ENCODE assay signal across 14 cellular contexts in genomic region chr9:127278372-127278771, GRCh38. TPM values are rescaled to one million over a fixed set of nuclear protein-coding genes. Genes with fewer than 3 reads are reported as not detected.
DNase-seq lines count a peak whose midpoint lies in the region; ATAC-seq, FAIRE-seq and TF ChIP-seq lines count a peak whose summit lies in the region.
"Had no signal": no experiment of that assay in that cellular context is flagged by ENCODE, and none has a peak within 500 bp of the region (broad histone marks: within the 10 kb centered on the region; RNA-seq: fewer than 3 reads in every experiment).

No MANE protein-coding gene starts in this region.

- no peaks in the 10 kb centered on the region for H4K20me1 ChIP-seq in K562 (replicated peaks; ENCODE audit: control insufficient read depth, insufficient read depth, low read length)
- H4K20me1 ChIP-seq: BLaER1 had no signal

- no peak overlapping the region for H3K4me2 ChIP-seq in K562 (ENCODE audit: insufficient read depth, low read length)
- H3K4me2 ChIP-seq: BLaER1 had no signal

- DNase-seq in D721Med (ENCODE audit: insufficient read length, low spot score) (no peak), H54 (ENCODE audit: insufficient read length, low spot score) (no peak), K562 (ENCODE audit: extremely low read depth in 1 of 4, low spot score in 3 of 4) (no peak), kidney tubule cell (ENCODE audit: low spot score) (peak; percentile 57), small intestine (no peak), hepatic stellate cell (ENCODE audit: low spot score) (no peak), dedifferentiated amniotic fluid mesenchymal stem cell (ENCODE audit: extremely low spot score) (no peak)
- DNase-seq: CD8-positive, alpha-beta memory T cell; HCEC 1CT; Kasumi-1; NCI-H2029; NCI-H774; SIG-M5 had no signal

- H3K79me2 ChIP-seq in K562 (ENCODE audit: control insufficient read depth, insufficient read depth, low read length) = no peaks in the 10 kb centered on the region

- TF ChIP-seq RAD21 in K562 (CRISPR knock-in tag; conservative IDR thresholded peaks at IDR 0.05 in 1 of 2, IDR thresholded peaks at IDR 0.05 in 1 of 2) = no peak

- TF ChIP-seq POLR2A in H54 (IDR thresholded peaks at IDR 0.05; ENCODE audit: low read depth, low read length) (no peak), K562 (conservative IDR thresholded peaks at IDR 0.05) (no peak)

- H3K9me3 ChIP-seq in K562 (replicated peaks; ENCODE audit: control insufficient read depth, insufficient read depth, low read depth, low read length) (no peaks in the 10 kb centered on the region), small intestine (ENCODE audit: control insufficient read depth, low read depth) (no peaks in the 10 kb centered on the region)
- H3K9me3 ChIP-seq: BLaER1 had no signal

- TF ChIP-seq EP300 in K562 (IDR thresholded peaks at IDR 0.05; ENCODE audit: low read length) = no peak

- no peak overlapping the region for H3K9ac ChIP-seq in K562 (ENCODE audit: insufficient read depth in 1 of 2, low read depth in 2 of 2, low read length in 2 of 2)
- H3K9ac ChIP-seq: BLaER1 had no signal

- WGBS in K562 (ENCODE audit: insufficient coverage, low coverage, missing lambda C conversion rate) = 3% methylated on average over 2 of the region's 2 CpGs
- WGBS in small intestine, 3 donors = 72 to 92% (median 91%) methylated on average over 2 of the region's 2 CpGs

- H3K27me3 ChIP-seq in K562 (ENCODE audit: control insufficient read depth in 2 of 2, insufficient read depth in 2 of 2, low read length in 2 of 2) (peaks cover 0 to 9% of the 10 kb centered on the region in 2 experiments; a peak in 2 of 5 replicates), small intestine (ENCODE audit: control insufficient read depth in 2 of 2, insufficient read depth in 2 of 2, low read length in 2 of 2) (no peaks in the 10 kb centered on the region)
- H3K27me3 ChIP-seq: BLaER1 had no signal

- TF ChIP-seq CTCF in D721Med (IDR thresholded peaks at IDR 0.05; ENCODE audit: insufficient read depth, missing control alignments) = no peak
- TF ChIP-seq CTCF in K562 (IDR thresholded peaks at IDR 0.05 in 2 of 3, conservative IDR thresholded peaks at IDR 0.05 in 1 of 3; ENCODE audit: insufficient read depth in 2 of 3, low read depth in 1 of 3, low read length in 3 of 3) = no peak

- no peaks in the 10 kb centered on the region for H3K4me1 ChIP-seq in K562 (replicated peaks in 1 of 2; ENCODE audit: control insufficient read depth in 2 of 2, insufficient read depth in 2 of 2, low read length in 2 of 2)
- H3K4me1 ChIP-seq in small intestine (ENCODE audit: control insufficient read depth in 2 of 2, insufficient read depth in 1 of 2, low read depth in 1 of 2, low read length in 1 of 2) = no peaks in the 10 kb centered on the region
- H3K4me1 ChIP-seq: BLaER1 had no signal

- POLR2A ChIA-PET in K562 (lab: Yijun Ruan, JAX) = no interaction called here

- H2AFZ ChIP-seq in K562 (ENCODE audit: low read depth, low read length) = no peak overlapping the region

- H3K9me1 ChIP-seq in K562 (ENCODE audit: control insufficient read depth, insufficient read depth, low read length) = no peaks in the 10 kb centered on the region

- BruUV-seq in K562 (replicated peaks; lab: Mats Ljungman, UMichigan) = no TSS peak

- H3K4me3 ChIP-seq in K562 (no peak overlapping the region), small intestine (ENCODE audit: low read depth in 1 of 2, low read length in 2 of 2) (no peak overlapping the region)
- H3K4me3 ChIP-seq: BLaER1 had no signal

- intact Hi-C loops in K562 (cut with micrococcal nuclease) = no loop called here

- in situ Hi-C loops in K562 (cut with MboI) = no loop called here

- H3K27ac ChIP-seq in K562 (ENCODE audit: extremely low read depth, low read depth, low read length) (no peak overlapping the region), small intestine (ENCODE audit: low read depth in 1 of 2, low read length in 1 of 2) (no peak overlapping the region)
- H3K27ac ChIP-seq: BLaER1 had no signal

- no peaks in the 10 kb centered on the region for H3K36me3 ChIP-seq in K562 (ENCODE audit: control insufficient read depth, insufficient read depth, low read length)
- no peaks in the 10 kb centered on the region for H3K36me3 ChIP-seq in small intestine (ENCODE audit: control insufficient read depth in 2 of 2, insufficient read depth in 2 of 2, low read length in 2 of 2)
- H3K36me3 ChIP-seq: BLaER1 had no signal

- CTCF ChIA-PET in K562 (lab: Yijun Ruan, JAX; ENCODE audit: low intra/inter-chr PET ratio) = no interaction called here

- FAIRE-seq in D721Med (lab: Jason Lieb, UNC) = peak; percentile 32
- peak; percentile 43 for FAIRE-seq in H54 (lab: Jason Lieb, UNC)
- no peak for FAIRE-seq in K562 (lab: Jason Lieb, UNC)
- FAIRE-seq in small intestine (lab: Jason Lieb, UNC) = no peak

- ATAC-seq in K562 = no peak

TF ChIP-seq in K562, 482 proteins besides CTCF, POLR2A, EP300 and RAD21:
- TF ChIP-seq PRMT5 (CRISPR knock-in tag; IDR thresholded peaks at IDR 0.05) = no peak
- TF ChIP-seq JUND (IDR thresholded peaks at IDR 0.05; ENCODE audit: borderline replicate concordance, low read depth, low read length) = 0 out of 2 replicates have a peak, but pooled peaks have one; percentile 8
- no peak for TF ChIP-seq JUND (tag; IDR thresholded peaks at IDR 0.05; ENCODE audit: borderline replicate concordance, low read depth, low read length)
- 0 out of 2 replicates have a peak, but pooled peaks have one; percentile 31 for TF ChIP-seq FOSL1 (tag; conservative IDR thresholded peaks at IDR 0.05)

RNA-seq across cellular contexts. Expression of gene GARNL3, which starts 13.8 kb away (rescaled TPM):
- total RNA-seq in K562 (2011; cell fraction: chromatin; rRNA removed; ENCODE audit: low replicate concordance) = 10.1 and 11.9 TPM in 2 replicates
- total RNA-seq in K562 (2011; cell fraction: nucleolus; rRNA removed) = 3.4 and 3.5 TPM in 2 replicates
- 6.6 TPM in 2 replicates for total RNA-seq in K562 (2011; cell fraction: nucleoplasm; rRNA removed)
- total RNA-seq in K562 (2014; rRNA removed) (1.6 and 2.7 TPM in 2 replicates), K562 (2014; rRNA removed; fragmentation: Illumina TruSeq; extraction: Trizol) (1.3 and 2.6 TPM in 2 replicates), K562 (2015; rRNA removed; fragmentation: Illumina TruSeq; extraction: Trizol) (0.87 and 1.8 TPM in 2 replicates), K562 (2021) (1.2 and 2.5 TPM in 2 replicates)
- polyA plus RNA-seq in K562 (2011; rRNA removed) (0.97 and 2.7 TPM in 2 replicates), K562 (2014; fragmentation: Illumina TruSeq; extraction: Trizol) (1.5 TPM in 2 replicates), K562 (2014; fragmentation: Nextera tagmentation; extraction: Ambion mirVana) (under 1 TPM; 0.35 to 0.46 TPM), K562 (2014; rRNA removed) (1.7 and 2.0 TPM in 2 replicates), small intestine (1 to 10 TPM; 1.6 to 4.9 (median 2.0) TPM)
- polyA plus RNA-seq in K562 (2011; cell fraction: cytosol; rRNA removed) = 0.40 and 0.75 TPM in 2 replicates
- 2.1 and 10.1 TPM in 2 replicates for polyA plus RNA-seq in K562 (2011; cell fraction: nucleus; rRNA removed)
- 0.94 and 1.5 TPM in 2 replicates for polyA plus RNA-seq in K562 (2012)
- polyA minus RNA-seq in K562 (2011; rRNA and poly(A)+ RNA removed) = 1.1 and 2.5 TPM in 2 replicates
- not detected in 2 replicates for polyA minus RNA-seq in K562 (2011; cell fraction: cytosol; rRNA and poly(A)+ RNA removed)
- polyA minus RNA-seq in K562 (2011; cell fraction: nucleus; rRNA and poly(A)+ RNA removed) = 4.9 and 6.9 TPM in 2 replicates
